ENCODE assay signal across 1 cellular context in the genomic region with DNA sequence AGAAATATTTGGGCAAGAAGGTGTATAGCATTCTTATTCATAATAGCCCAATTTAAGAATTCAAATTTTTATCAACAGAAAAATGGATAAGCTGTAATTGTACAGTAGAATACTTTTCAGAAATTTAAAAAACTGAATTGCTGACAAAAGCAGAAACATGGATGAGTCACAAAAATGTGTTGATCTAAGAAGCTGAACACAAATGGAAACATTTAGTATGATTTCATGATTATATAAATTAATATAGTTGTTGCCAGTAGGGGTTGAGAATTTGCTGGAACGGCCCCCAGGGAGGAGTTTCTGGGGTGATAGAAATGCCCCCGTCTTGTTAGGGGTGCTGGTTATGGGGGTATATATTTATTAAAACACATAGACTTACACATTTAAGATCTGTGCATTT.
TF ChIP-seq lines count a peak whose summit lies in the region.

No MANE protein-coding gene starts in this region.

TF ChIP-seq in IMR-90, 13 proteins besides CTCF, POLR2A, EP300 and RAD21 (continued from another document):
- TF ChIP-seq, protein P1, sequence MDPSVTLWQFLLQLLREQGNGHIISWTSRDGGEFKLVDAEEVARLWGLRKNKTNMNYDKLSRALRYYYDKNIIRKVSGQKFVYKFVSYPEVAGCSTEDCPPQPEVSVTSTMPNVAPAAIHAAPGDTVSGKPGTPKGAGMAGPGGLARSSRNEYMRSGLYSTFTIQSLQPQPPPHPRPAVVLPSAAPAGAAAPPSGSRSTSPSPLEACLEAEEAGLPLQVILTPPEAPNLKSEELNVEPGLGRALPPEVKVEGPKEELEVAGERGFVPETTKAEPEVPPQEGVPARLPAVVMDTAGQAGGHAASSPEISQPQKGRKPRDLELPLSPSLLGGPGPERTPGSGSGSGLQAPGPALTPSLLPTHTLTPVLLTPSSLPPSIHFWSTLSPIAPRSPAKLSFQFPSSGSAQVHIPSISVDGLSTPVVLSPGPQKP (IDR thresholded peaks at IDR 0.05; ENCODE audit: borderline replicate concordance, low read depth, low read length): no peak
TF ChIP-seq in IMR-90: peak in this region for 1.
